In the genomic region with DNA sequence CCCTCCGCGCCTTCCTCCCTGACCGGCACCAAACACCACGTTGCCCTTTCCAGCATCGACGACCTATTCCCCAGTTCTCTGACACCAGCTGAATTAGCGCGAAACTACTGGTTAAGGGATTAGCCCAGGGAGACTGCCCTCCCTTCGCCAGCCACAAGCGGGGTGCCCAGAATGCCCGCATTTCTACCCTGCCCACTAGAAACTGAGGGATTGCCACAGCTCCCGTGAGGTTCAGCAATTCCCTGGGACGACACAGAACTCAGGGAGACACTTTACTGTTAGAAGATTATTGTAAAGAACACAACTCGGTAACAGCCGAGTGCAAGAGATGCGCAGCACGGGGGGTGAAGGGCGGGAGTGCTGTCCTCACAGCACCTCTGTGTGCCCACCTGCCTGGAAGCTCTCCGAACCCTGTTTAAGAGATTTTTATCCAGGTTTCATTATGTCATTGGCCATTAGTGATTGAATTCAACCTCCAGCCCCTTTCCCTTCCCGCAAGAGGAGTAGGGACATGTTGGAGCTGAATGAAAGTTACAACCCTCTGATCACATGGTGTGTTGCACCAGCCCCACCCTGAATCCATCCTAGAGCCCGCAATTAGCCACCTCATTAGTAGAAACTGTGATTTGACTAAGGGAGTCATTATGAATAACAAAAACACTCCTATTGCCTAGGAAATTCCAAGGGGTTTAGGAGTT, we compare ENCODE assay signal across 1 cellular context.
TF ChIP-seq lines count a peak whose summit lies in the region.

No MANE protein-coding gene starts in this region.

TF ChIP-seq in WTC11, 78 proteins besides CTCF, POLR2A, EP300 and RAD21 (continued from another document):
- TF ChIP-seq, protein P1, sequence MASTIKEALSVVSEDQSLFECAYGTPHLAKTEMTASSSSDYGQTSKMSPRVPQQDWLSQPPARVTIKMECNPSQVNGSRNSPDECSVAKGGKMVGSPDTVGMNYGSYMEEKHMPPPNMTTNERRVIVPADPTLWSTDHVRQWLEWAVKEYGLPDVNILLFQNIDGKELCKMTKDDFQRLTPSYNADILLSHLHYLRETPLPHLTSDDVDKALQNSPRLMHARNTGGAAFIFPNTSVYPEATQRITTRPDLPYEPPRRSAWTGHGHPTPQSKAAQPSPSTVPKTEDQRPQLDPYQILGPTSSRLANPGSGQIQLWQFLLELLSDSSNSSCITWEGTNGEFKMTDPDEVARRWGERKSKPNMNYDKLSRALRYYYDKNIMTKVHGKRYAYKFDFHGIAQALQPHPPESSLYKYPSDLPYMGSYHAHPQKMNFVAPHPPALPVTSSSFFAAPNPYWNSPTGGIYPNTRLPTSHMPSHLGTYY (CRISPR knock-in tag; IDR thresholded peaks at IDR 0.05): no peak
- TF ChIP-seq, protein P2, sequence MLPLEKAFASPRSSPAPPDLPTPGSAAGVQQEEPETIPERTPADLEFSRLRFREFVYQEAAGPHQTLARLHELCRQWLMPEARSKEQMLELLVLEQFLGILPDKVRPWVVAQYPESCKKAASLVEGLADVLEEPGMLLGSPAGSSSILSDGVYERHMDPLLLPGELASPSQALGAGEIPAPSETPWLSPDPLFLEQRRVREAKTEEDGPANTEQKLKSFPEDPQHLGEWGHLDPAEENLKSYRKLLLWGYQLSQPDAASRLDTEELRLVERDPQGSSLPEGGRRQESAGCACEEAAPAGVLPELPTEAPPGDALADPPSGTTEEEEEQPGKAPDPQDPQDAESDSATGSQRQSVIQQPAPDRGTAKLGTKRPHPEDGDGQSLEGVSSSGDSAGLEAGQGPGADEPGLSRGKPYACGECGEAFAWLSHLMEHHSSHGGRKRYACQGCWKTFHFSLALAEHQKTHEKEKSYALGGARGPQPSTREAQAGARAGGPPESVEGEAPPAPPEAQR (CRISPR knock-in tag; IDR thresholded peaks at IDR 0.05): no peak
- TF ChIP-seq HMGA2 (CRISPR knock-in tag; IDR thresholded peaks at IDR 0.05) (no peak), ZNF121 (CRISPR knock-in tag; IDR thresholded peaks at IDR 0.05) (no peak), MYBL2 (CRISPR knock-in tag; IDR thresholded peaks at IDR 0.05) (no peak), MAX (CRISPR knock-in tag; IDR thresholded peaks at IDR 0.05) (no peak; the same call in 1 of the 2 replicates), E2F5 (CRISPR knock-in tag; IDR thresholded peaks at IDR 0.05) (no peak; the same call in 1 of the 2 replicates), MLX (CRISPR knock-in tag; IDR thresholded peaks at IDR 0.05) (no peak), SMAD3 (CRISPR knock-in tag; IDR thresholded peaks at IDR 0.05; ENCODE audit: borderline replicate concordance) (peak; percentile 80; the same call in 1 of the 2 replicates)
- TF ChIP-seq, protein P3, sequence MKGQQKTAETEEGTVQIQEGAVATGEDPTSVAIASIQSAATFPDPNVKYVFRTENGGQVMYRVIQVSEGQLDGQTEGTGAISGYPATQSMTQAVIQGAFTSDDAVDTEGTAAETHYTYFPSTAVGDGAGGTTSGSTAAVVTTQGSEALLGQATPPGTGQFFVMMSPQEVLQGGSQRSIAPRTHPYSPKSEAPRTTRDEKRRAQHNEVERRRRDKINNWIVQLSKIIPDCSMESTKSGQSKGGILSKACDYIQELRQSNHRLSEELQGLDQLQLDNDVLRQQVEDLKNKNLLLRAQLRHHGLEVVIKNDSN (CRISPR knock-in tag; IDR thresholded peaks at IDR 0.05): peak; percentile 56; the same call in 1 of the 2 replicates
- TF ChIP-seq, protein P4, sequence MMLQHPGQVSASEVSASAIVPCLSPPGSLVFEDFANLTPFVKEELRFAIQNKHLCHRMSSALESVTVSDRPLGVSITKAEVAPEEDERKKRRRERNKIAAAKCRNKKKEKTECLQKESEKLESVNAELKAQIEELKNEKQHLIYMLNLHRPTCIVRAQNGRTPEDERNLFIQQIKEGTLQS (CRISPR knock-in tag; conservative IDR thresholded peaks at IDR 0.05): no peak
- TF ChIP-seq, protein P5, sequence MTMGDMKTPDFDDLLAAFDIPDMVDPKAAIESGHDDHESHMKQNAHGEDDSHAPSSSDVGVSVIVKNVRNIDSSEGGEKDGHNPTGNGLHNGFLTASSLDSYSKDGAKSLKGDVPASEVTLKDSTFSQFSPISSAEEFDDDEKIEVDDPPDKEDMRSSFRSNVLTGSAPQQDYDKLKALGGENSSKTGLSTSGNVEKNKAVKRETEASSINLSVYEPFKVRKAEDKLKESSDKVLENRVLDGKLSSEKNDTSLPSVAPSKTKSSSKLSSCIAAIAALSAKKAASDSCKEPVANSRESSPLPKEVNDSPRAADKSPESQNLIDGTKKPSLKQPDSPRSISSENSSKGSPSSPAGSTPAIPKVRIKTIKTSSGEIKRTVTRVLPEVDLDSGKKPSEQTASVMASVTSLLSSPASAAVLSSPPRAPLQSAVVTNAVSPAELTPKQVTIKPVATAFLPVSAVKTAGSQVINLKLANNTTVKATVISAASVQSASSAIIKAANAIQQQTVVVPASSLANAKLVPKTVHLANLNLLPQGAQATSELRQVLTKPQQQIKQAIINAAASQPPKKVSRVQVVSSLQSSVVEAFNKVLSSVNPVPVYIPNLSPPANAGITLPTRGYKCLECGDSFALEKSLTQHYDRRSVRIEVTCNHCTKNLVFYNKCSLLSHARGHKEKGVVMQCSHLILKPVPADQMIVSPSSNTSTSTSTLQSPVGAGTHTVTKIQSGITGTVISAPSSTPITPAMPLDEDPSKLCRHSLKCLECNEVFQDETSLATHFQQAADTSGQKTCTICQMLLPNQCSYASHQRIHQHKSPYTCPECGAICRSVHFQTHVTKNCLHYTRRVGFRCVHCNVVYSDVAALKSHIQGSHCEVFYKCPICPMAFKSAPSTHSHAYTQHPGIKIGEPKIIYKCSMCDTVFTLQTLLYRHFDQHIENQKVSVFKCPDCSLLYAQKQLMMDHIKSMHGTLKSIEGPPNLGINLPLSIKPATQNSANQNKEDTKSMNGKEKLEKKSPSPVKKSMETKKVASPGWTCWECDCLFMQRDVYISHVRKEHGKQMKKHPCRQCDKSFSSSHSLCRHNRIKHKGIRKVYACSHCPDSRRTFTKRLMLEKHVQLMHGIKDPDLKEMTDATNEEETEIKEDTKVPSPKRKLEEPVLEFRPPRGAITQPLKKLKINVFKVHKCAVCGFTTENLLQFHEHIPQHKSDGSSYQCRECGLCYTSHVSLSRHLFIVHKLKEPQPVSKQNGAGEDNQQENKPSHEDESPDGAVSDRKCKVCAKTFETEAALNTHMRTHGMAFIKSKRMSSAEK (CRISPR knock-in tag; IDR thresholded peaks at IDR 0.05; ENCODE audit: borderline replicate concordance): no peak
